In genomic region chr11:27717801-27718229, GRCh38 we compare ENCODE assay signal across 1 cellular context.
TF ChIP-seq lines count a peak whose summit lies in the region.

No MANE protein-coding gene starts in this region.

TF ChIP-seq in neural cell, 6 proteins besides CTCF, POLR2A, EP300 and RAD21 (continued from another document):
- TF ChIP-seq POLR2AphosphoS5 (IDR thresholded peaks at IDR 0.05) (peak; percentile 100), TAF1 (IDR thresholded peaks at IDR 0.05; ENCODE audit: low read depth) (no peak), MXI1 (conservative IDR thresholded peaks at IDR 0.05; ENCODE audit: poor library complexity, severe bottlenecking) (peak; percentile 6), SMC3 (conservative IDR thresholded peaks at IDR 0.05; ENCODE audit: poor library complexity) (peak; percentile 32)
